In genomic region chr6:34673079-34673478, GRCh38 we compare ENCODE assay signal across 1 cellular context.
TF ChIP-seq lines count a peak whose summit lies in the region.

No MANE protein-coding gene starts in this region.

TF ChIP-seq in HepG2, 621 proteins besides CTCF, POLR2A, EP300 and RAD21 (continued from another document):
- TF ChIP-seq NFAT5 (CRISPR knock-in tag; IDR thresholded peaks at IDR 0.05) (no peak), ZNF205 (CRISPR knock-in tag; IDR thresholded peaks at IDR 0.05) (no peak)
